Comparison of ENCODE assay signal across 18 cellular contexts in the genomic region with DNA sequence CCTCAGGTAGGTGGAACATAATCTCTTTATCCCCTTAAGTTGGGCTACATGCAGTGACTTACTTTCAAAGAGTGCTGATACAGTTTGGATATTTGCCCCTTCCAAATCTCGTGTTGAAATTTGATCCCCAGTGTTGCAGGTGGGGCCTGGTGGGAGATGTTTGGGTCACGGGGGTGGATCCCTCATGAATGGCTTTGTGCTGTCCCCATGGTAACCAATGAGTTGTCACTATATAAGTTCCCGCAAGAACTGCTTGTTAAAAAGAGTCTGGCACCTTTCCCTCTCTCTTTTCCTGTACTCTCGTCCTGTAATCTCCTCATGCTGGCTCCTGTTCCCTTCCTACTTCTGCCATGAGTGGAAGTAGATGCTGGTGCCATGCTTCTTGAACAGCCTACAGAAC.
DNase-seq lines count a peak whose midpoint lies in the region; ATAC-seq, FAIRE-seq and TF ChIP-seq lines count a peak whose summit lies in the region.
"Had no signal": no experiment of that assay in that cellular context is flagged by ENCODE, and none has a peak within 500 bp of the region (broad histone marks: within the 10 kb centered on the region; RNA-seq: fewer than 3 reads in every experiment).

No MANE protein-coding gene starts in this region.

- H3K27ac ChIP-seq in H1 (ENCODE audit: low read depth, low read length) (no peak overlapping the region), neural progenitor cell (no peak overlapping the region)
- H3K27ac ChIP-seq: Peyer's patch had no signal

- peak; percentile 48 for FAIRE-seq in H1 (lab: Jason Lieb, UNC)

- H3K4me1 ChIP-seq in HAP-1 (no peaks in the 10 kb centered on the region), H1 (replicated peaks in 1 of 4; ENCODE audit: control insufficient read depth in 3 of 4, insufficient read depth in 4 of 4, low read length in 3 of 4) (peaks cover 0 to 4% (median 1%) of the 10 kb centered on the region in 4 experiments; a peak in 1 of 7 replicates), neural progenitor cell (no peaks in the 10 kb centered on the region)
- H3K4me1 ChIP-seq: Peyer's patch had no signal

- no peak for TF ChIP-seq RAD21 in H1 (IDR thresholded peaks at IDR 0.05 in 1 of 2, conservative IDR thresholded peaks at IDR 0.05 in 1 of 2; ENCODE audit: low read depth in 2 of 2, low read length in 2 of 2)

- no peak overlapping the region for H3K4me2 ChIP-seq in H1 (ENCODE audit: insufficient read depth in 1 of 2, low read depth in 2 of 2, low read length in 2 of 2)
- peak overlapping the region; percentile 23 for H3K4me2 ChIP-seq in neural progenitor cell

- no peak for TF ChIP-seq POLR2A in H1 (IDR thresholded peaks at IDR 0.05; ENCODE audit: control extremely low read depth in 1 of 2, low read depth in 2 of 2, low read length in 2 of 2)

- no peak for TF ChIP-seq EP300 in H1 (IDR thresholded peaks at IDR 0.05; ENCODE audit: borderline replicate concordance in 1 of 2, low read depth in 2 of 2, low read length in 2 of 2)

- no peak overlapping the region for H4K8ac ChIP-seq in H1 (ENCODE audit: extremely low read depth, insufficient read depth, low read length)

- no peaks in the 10 kb centered on the region for H3K9me3 Mint-ChIP-seq in neural progenitor cell
- H3K9me3 Mint-ChIP-seq: CD8-positive, alpha-beta T cell had no signal

- in situ Hi-C loops in HAP-1 (cut with MboI; ENCODE audit: low sequenced_read_pairs): no loop called here

- H4K5ac ChIP-seq in H1 (ENCODE audit: insufficient read length, low read depth, low read length): no peak overlapping the region

- H3F3A ChIP-seq in neural progenitor cell (ENCODE audit: low read depth): no peaks in the 10 kb centered on the region

- H2BK15ac ChIP-seq in H1 (ENCODE audit: low read length): no peak overlapping the region

- no peaks in the 10 kb centered on the region for H3K36me3 ChIP-seq in HAP-1 (replicated peaks)
- H3K36me3 ChIP-seq in H1 (ENCODE audit: control insufficient read depth in 2 of 4, insufficient read depth in 4 of 4, low read length in 3 of 4): no peaks in the 10 kb centered on the region
- no peaks in the 10 kb centered on the region for H3K36me3 ChIP-seq in neural progenitor cell
- H3K36me3 ChIP-seq: Peyer's patch had no signal

- no peak overlapping the region; the same call in 1 of the 2 replicates for H3K18ac ChIP-seq in H1 (ENCODE audit: extremely low read depth, low read length)

- no peak overlapping the region for H2AFZ ChIP-seq in H1 (ENCODE audit: low read length)
- H2AFZ ChIP-seq in neural progenitor cell (replicated peaks): no peak overlapping the region

- no peak overlapping the region for H2BK20ac ChIP-seq in H1 (ENCODE audit: low read length)

- no peaks in the 10 kb centered on the region for H3K79me1 ChIP-seq in H1 (ENCODE audit: low read depth, low read length)

- no peak overlapping the region for H3K56ac ChIP-seq in H1 (replicated peaks; ENCODE audit: insufficient read length, low read depth, low read length)

- H3K9me3 ChIP-seq in HAP-1: no peaks in the 10 kb centered on the region
- H3K9me3 ChIP-seq in H1 (ENCODE audit: insufficient read depth in 2 of 2, low read depth in 1 of 2, low read length in 1 of 2): no peaks in the 10 kb centered on the region
- H3K9me3 ChIP-seq in neural progenitor cell (ENCODE audit: low read depth): no peaks in the 10 kb centered on the region
- H3K9me3 ChIP-seq: Peyer's patch had no signal

- H3K14ac ChIP-seq in H1 (ENCODE audit: insufficient read length): no peak overlapping the region

- H3K79me2 ChIP-seq in H1 (ENCODE audit: control insufficient read depth in 1 of 2, insufficient read depth in 2 of 2, low read length in 2 of 2) (no peaks in the 10 kb centered on the region), neural progenitor cell (ENCODE audit: low read depth) (no peaks in the 10 kb centered on the region)

- H3K27me3 ChIP-seq in HAP-1 (ENCODE audit: low read depth) (no peaks in the 10 kb centered on the region; the same call in 1 of the 2 replicates), H1 (replicated peaks in 1 of 4; ENCODE audit: control insufficient read depth in 3 of 4, extremely low read depth in 1 of 4, insufficient read depth in 3 of 4, low read length in 3 of 4) (no peaks in the 10 kb centered on the region), neural progenitor cell (no peaks in the 10 kb centered on the region)
- H3K27me3 ChIP-seq: Peyer's patch had no signal

- TF ChIP-seq CTCF in H1 (IDR thresholded peaks at IDR 0.05; ENCODE audit: control extremely low read depth in 1 of 3, insufficient read depth in 1 of 3, low read depth in 1 of 3, low read length in 3 of 3) (no peak), neural progenitor cell (IDR thresholded peaks at IDR 0.05) (no peak)

- no peak overlapping the region for H2BK120ac ChIP-seq in H1 (replicated peaks; ENCODE audit: low read depth, low read length)

- no peak overlapping the region for H2AK5ac ChIP-seq in H1 (ENCODE audit: low read depth, low read length)

- 69% methylated on average over 4 of the region's 4 CpGs; no CpG with 5 or more reads in 1 of the 2 experiments for WGBS in H1 (ENCODE audit: extremely low coverage in 1 of 2, insufficient coverage in 1 of 2, insufficient read length in 1 of 2, insufficient replicate concordance in 2 of 2, low coverage in 1 of 2, low lambda C conversion rate in 2 of 2, missing lambda C conversion rate in 1 of 2), 2 experiments

- no peak overlapping the region for H3K4ac ChIP-seq in H1 (replicated peaks; ENCODE audit: insufficient read length, low read depth, low read length)

- H3K9ac ChIP-seq in H1 (replicated peaks in 1 of 4; ENCODE audit: extremely low read depth in 1 of 4, low read depth in 3 of 4, low read length in 3 of 4) (no peak overlapping the region), neural progenitor cell (no peak overlapping the region)

- no peak overlapping the region for H3K23ac ChIP-seq in H1 (ENCODE audit: insufficient read length)

- H3K27ac Mint-ChIP-seq in neural progenitor cell: peak overlapping the region; percentile 94
- H3K27ac Mint-ChIP-seq: CD8-positive, alpha-beta T cell; T-helper 17 cell had no signal

- POLR2A ChIA-PET in H1 (lab: Charles Lee; ENCODE audit: partially characterized antibody): no interaction called here

- H3K4me3 ChIP-seq in HAP-1: no peak overlapping the region
- no peak overlapping the region for H3K4me3 ChIP-seq in H1 (ENCODE audit: extremely low read depth in 1 of 4, insufficient read depth in 2 of 4, low read depth in 3 of 4, low read length in 4 of 4)
- no peak overlapping the region for H3K4me3 ChIP-seq in neural progenitor cell
- H3K4me3 ChIP-seq: Peyer's patch had no signal

- no peaks in the 10 kb centered on the region for H3K23me2 ChIP-seq in H1 (ENCODE audit: low read depth, low read length)

- H4K20me1 ChIP-seq in H1 (replicated peaks in 1 of 2; ENCODE audit: control insufficient read depth in 1 of 2, insufficient read depth in 2 of 2, low read length in 2 of 2) (no peaks in the 10 kb centered on the region), neural progenitor cell (ENCODE audit: low read depth) (no peaks in the 10 kb centered on the region)

- H2BK12ac ChIP-seq in H1 (ENCODE audit: low read depth, low read length): no peak overlapping the region

- no peaks in the 10 kb centered on the region for H3K27me3 Mint-ChIP-seq in neural progenitor cell (ENCODE audit: insufficient read depth, low read depth)
- H3K27me3 Mint-ChIP-seq: T-helper 17 cell had no signal

- peaks cover 6% of the 10 kb centered on the region for H3K4me1 Mint-ChIP-seq in neural progenitor cell
- H3K4me1 Mint-ChIP-seq: T-helper 17 cell had no signal

- ATAC-seq in GM21526 (IDR thresholded peaks at IDR 0.05; ENCODE audit: low FRiP score, unreplicated experiment) (no peak), esophagus mucosa (no peak)
- ATAC-seq: CD8-positive, alpha-beta T cell; HCT116; T-helper 17 cell had no signal

- H3K36me3 Mint-ChIP-seq in neural progenitor cell: no peaks in the 10 kb centered on the region
- H3K36me3 Mint-ChIP-seq: CD8-positive, alpha-beta T cell had no signal

- no peak overlapping the region for H3K4me3 Mint-ChIP-seq in neural progenitor cell
- H3K4me3 Mint-ChIP-seq: CD8-positive, alpha-beta T cell; T-helper 17 cell had no signal

- CTCF ChIA-PET in H1 (lab: Charles Lee; ENCODE audit: partially characterized antibody): interaction anchor here (0.9 to 1.2 kb wide), 2 partner anchors 10 to 17 kb away, joined by 3 to 4 read pairs; no protein-coding TSS in a partner anchor

- H4K91ac ChIP-seq in H1 (replicated peaks; ENCODE audit: insufficient read length, low read length): no peak overlapping the region

- DNase-seq in HAP-1 (ENCODE audit: low spot score in 2 of 2) (peak; percentile 6 to 41), NCI-H1105 treated with DMSO at 0.1 percent for 48 hours (lab: John Stamatoyannopoulos, UW) (peak; percentile 46), H1 (ENCODE audit: low read depth in 1 of 2, low spot score in 2 of 2) (no peak), neural progenitor cell (ENCODE audit: low spot score) (peak; percentile 46), DMS 273 (lab: John Stamatoyannopoulos, UW; ENCODE audit: unreplicated experiment) (no peak), DMS153 (lab: John Stamatoyannopoulos, UW) (no peak)
- DNase-seq: CD8-positive, alpha-beta T cell; DMS 273 treated with DMSO at 0.1 percent for 48 hours; EL; NCI-H2029; NCI-H2227 treated with DMSO at 0.1 percent for 48 hours; NCI-H526; Peyer's patch; SHP77; T-helper 17 cell had no signal

- no peak overlapping the region for H2BK5ac ChIP-seq in H1 (ENCODE audit: low read depth, low read length)

TF ChIP-seq in H1, 55 proteins besides CTCF, POLR2A, EP300 and RAD21 (continues in another document):
- no peak for TF ChIP-seq RFX5 (IDR thresholded peaks at IDR 0.05; ENCODE audit: borderline replicate concordance, low read depth, low read length)
- no peak for TF ChIP-seq CHD2 (IDR thresholded peaks at IDR 0.05; ENCODE audit: low read length)
- no peak for TF ChIP-seq TAF1 (IDR thresholded peaks at IDR 0.05; ENCODE audit: low read depth, low read length)
- no peak for TF ChIP-seq PHF8 (conservative IDR thresholded peaks at IDR 0.05; ENCODE audit: low read depth, low read length)
- TF ChIP-seq ZNF274 (IDR thresholded peaks at IDR 0.05; ENCODE audit: borderline replicate concordance, extremely low read depth, low read length): no peak

Comparison
In these comparisons a context has a peak if more than half of its experiments do, and no peak if none do; other contexts are left out.
1. DNase-seq: peak in HAP-1 (2 of 2), NCI-H1105 treated with DMSO at 0.1 percent for 48 hours (single experiment) and neural progenitor cell (single experiment); none in H1 (0 of 2), DMS 273 (single experiment) and DMS153 (single experiment).